Comparison of ENCODE assay signal across 1 cellular context in the genomic region with DNA sequence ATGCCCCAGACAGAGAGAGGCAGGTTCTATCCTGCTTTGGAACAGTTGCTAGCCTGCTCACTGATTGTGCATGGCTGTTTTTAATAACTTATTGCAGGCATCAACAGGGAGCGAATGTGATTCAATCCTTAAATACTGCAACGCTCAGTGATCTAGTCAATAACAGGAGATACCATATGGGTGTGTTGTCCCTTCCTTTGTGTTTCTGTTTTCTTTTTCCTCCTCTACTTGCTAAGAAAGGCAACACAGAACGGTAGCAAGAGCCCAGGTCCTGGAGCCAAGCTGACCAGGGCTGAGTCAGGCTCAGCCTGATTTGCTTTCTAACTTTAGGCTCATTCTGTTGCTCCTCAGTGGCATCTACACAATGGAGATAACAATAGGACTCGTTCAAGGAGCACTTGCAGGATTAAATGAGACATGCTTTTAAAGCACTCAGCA.
TF ChIP-seq lines count a peak whose summit lies in the region.

No MANE protein-coding gene starts in this region.

TF ChIP-seq in WTC11, 78 proteins besides CTCF, POLR2A, EP300 and RAD21 (continued from another document):
- no peak for TF ChIP-seq ZNF317 (CRISPR knock-in tag; IDR thresholded peaks at IDR 0.05; ENCODE audit: borderline replicate concordance, low read depth)
TF ChIP-seq in WTC11: peak in this region for 0.
